ENCODE assay signal across 1 cellular context in the genomic region with DNA sequence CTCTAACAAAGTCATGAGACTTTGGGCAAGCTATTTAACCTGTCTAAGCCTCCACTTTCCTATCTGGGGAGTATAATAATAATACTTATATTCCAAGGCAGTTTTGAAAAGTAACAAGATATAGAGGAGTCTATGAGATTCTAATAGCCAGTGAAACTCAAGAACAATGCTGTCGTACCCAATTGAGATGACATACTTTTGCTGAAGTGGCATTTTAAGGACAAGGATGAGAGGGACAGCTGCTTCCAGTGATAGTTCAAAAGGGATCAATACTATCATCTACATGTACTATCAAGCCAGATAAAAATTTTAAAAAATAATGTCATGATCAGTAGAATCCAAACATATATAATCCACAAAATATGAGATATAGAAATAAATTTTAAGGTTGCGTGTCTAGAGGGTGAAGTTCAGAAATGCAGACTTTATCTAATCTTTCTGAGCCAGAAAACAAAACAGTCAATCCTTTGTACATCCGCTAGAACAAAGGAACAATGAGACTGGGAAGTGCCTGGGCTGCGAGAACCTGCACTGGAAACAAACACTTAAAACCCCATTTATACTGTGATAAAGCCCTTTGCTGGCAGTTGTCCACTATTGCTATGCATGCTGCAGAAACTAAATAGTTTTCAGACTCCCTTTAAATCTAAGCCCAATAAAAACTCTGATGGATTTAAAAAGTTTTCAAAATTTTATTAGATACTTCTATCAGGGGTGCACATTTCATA.
TF ChIP-seq lines count a peak whose summit lies in the region.

No MANE protein-coding gene starts in this region.

TF ChIP-seq in K562, 482 proteins besides CTCF, POLR2A, EP300 and RAD21 (continued from another document):
- TF ChIP-seq, protein P1, sequence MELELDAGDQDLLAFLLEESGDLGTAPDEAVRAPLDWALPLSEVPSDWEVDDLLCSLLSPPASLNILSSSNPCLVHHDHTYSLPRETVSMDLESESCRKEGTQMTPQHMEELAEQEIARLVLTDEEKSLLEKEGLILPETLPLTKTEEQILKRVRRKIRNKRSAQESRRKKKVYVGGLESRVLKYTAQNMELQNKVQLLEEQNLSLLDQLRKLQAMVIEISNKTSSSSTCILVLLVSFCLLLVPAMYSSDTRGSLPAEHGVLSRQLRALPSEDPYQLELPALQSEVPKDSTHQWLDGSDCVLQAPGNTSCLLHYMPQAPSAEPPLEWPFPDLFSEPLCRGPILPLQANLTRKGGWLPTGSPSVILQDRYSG (tag; conservative IDR thresholded peaks at IDR 0.05; ENCODE audit: low read depth) = no peak
- TF ChIP-seq, protein P2, sequence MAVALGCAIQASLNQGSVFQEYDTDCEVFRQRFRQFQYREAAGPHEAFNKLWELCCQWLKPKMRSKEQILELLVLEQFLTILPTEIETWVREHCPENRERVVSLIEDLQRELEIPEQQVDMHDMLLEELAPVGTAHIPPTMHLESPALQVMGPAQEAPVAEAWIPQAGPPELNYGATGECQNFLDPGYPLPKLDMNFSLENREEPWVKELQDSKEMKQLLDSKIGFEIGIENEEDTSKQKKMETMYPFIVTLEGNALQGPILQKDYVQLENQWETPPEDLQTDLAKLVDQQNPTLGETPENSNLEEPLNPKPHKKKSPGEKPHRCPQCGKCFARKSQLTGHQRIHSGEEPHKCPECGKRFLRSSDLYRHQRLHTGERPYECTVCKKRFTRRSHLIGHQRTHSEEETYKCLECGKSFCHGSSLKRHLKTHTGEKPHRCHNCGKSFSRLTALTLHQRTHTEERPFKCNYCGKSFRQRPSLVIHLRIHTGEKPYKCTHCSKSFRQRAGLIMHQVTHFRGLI (CRISPR knock-in tag; IDR thresholded peaks at IDR 0.05) = no peak
- TF ChIP-seq CBFA2T2 (conservative IDR thresholded peaks at IDR 0.05) = 0 out of 2 replicates have a peak, but pooled peaks have one; percentile 9
- TF ChIP-seq ZNF311 (CRISPR knock-in tag; IDR thresholded peaks at IDR 0.05) = no peak
- TF ChIP-seq, protein P3, sequence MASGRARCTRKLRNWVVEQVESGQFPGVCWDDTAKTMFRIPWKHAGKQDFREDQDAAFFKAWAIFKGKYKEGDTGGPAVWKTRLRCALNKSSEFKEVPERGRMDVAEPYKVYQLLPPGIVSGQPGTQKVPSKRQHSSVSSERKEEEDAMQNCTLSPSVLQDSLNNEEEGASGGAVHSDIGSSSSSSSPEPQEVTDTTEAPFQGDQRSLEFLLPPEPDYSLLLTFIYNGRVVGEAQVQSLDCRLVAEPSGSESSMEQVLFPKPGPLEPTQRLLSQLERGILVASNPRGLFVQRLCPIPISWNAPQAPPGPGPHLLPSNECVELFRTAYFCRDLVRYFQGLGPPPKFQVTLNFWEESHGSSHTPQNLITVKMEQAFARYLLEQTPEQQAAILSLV (tag; IDR thresholded peaks at IDR 0.05) = no peak
- TF ChIP-seq, protein P4, sequence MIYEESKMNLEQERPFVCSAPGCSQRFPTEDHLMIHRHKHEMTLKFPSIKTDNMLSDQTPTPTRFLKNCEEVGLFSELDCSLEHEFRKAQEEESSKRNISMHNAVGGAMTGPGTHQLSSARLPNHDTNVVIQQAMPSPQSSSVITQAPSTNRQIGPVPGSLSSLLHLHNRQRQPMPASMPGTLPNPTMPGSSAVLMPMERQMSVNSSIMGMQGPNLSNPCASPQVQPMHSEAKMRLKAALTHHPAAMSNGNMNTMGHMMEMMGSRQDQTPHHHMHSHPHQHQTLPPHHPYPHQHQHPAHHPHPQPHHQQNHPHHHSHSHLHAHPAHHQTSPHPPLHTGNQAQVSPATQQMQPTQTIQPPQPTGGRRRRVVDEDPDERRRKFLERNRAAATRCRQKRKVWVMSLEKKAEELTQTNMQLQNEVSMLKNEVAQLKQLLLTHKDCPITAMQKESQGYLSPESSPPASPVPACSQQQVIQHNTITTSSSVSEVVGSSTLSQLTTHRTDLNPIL (CRISPR knock-in tag; IDR thresholded peaks at IDR 0.05) = no peak
- no peak for TF ChIP-seq PHF21A (IDR thresholded peaks at IDR 0.05; ENCODE audit: borderline replicate concordance, low read depth)
- TF ChIP-seq MAFK (IDR thresholded peaks at IDR 0.05; ENCODE audit: low read length) = peak; percentile 53; the same call in 1 of the 2 replicates
- no peak for TF ChIP-seq NR2C1 (IDR thresholded peaks at IDR 0.05)
- TF ChIP-seq NR2C1 (tag; IDR thresholded peaks at IDR 0.05) = 0 out of 2 replicates have a peak, but pooled peaks have one; percentile 19
- TF ChIP-seq, protein P5, sequence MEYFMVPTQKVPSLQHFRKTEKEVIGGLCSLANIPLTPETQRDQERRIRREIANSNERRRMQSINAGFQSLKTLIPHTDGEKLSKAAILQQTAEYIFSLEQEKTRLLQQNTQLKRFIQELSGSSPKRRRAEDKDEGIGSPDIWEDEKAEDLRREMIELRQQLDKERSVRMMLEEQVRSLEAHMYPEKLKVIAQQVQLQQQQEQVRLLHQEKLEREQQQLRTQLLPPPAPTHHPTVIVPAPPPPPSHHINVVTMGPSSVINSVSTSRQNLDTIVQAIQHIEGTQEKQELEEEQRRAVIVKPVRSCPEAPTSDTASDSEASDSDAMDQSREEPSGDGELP (CRISPR knock-in tag; IDR thresholded peaks at IDR 0.05; ENCODE audit: borderline replicate concordance) = no peak
- TF ChIP-seq TCF3 (CRISPR knock-in tag; IDR thresholded peaks at IDR 0.05) = peak; percentile 46
- no peak for TF ChIP-seq NFE2L1 (tag; IDR thresholded peaks at IDR 0.05; ENCODE audit: borderline replicate concordance, low read depth)
- TF ChIP-seq CXXC5 (CRISPR knock-in tag; IDR thresholded peaks at IDR 0.05) = no peak
- no peak for TF ChIP-seq ZFP30 (CRISPR knock-in tag; IDR thresholded peaks at IDR 0.05; ENCODE audit: borderline replicate concordance)
- TF ChIP-seq GTF2E2 (tag; IDR thresholded peaks at IDR 0.05) = no peak
- TF ChIP-seq MCM3 (IDR thresholded peaks at IDR 0.05) = no peak
- no peak for TF ChIP-seq RB1 (IDR thresholded peaks at IDR 0.05; ENCODE audit: low read depth)
